In genomic region chr11:69333149-69333710, GRCh38 we compare ENCODE assay signal across 20 cellular contexts. TPM values are rescaled to one million over a fixed set of nuclear protein-coding genes. Genes with fewer than 3 reads are reported as not detected.
A peak's percentile ranks its signal among the peaks of the same experiment; 100 is the strongest.
DNase-seq lines count a peak whose midpoint lies in the region; ATAC-seq and TF ChIP-seq lines count a peak whose summit lies in the region.
"Had no signal": no experiment of that assay in that cellular context is flagged by ENCODE, and none has a peak within 500 bp of the region (broad histone marks: within the 10 kb centered on the region; RNA-seq: fewer than 3 reads in every experiment).

No MANE protein-coding gene starts in this region.

- no peaks in the 10 kb centered on the region for H3K27me3 ChIP-seq in colonic mucosa
- no peaks in the 10 kb centered on the region for H3K27me3 ChIP-seq in vagina
- H3K27me3 ChIP-seq: BE2C had no signal

- H3K9me3 ChIP-seq in colonic mucosa: no peaks in the 10 kb centered on the region
- no peaks in the 10 kb centered on the region for H3K9me3 ChIP-seq in vagina
- H3K9me3 ChIP-seq: BE2C had no signal

- no peak overlapping the region for H3K27ac Mint-ChIP-seq in activated CD8-positive, alpha-beta memory T cell treated with anti-CD3 and anti-CD28 coated beads, Interleukin-2, amount 10 ng/mL, durations not matched to agents 7 days and 5 days
- H3K27ac Mint-ChIP-seq: CD4-positive, alpha-beta T cell had no signal

- H3K4me1 ChIP-seq in colonic mucosa (peaks cover 6% of the 10 kb centered on the region), vagina (no peaks in the 10 kb centered on the region)
- H3K4me1 ChIP-seq: BE2C had no signal

- TF ChIP-seq CTCF in colonic mucosa (IDR thresholded peaks at IDR 0.05) (no peak), vagina (IDR thresholded peaks at IDR 0.05) (no peak)

- no peak overlapping the region for H3K4me3 Mint-ChIP-seq in activated CD8-positive, alpha-beta memory T cell treated with anti-CD3 and anti-CD28 coated beads, Interleukin-2, amount 10 ng/mL, durations not matched to agents 7 days and 5 days
- H3K4me3 Mint-ChIP-seq: CD4-positive, alpha-beta T cell had no signal

- H3K4me1 Mint-ChIP-seq in activated CD8-positive, alpha-beta memory T cell treated with anti-CD3 and anti-CD28 coated beads, Interleukin-2, amount 10 ng/mL, durations not matched to agents 7 days and 5 days: peaks cover 24% of the 10 kb centered on the region

- intact Hi-C loops in colonic mucosa (cut with DNase I) (no loop called here), sciatic nerve (cut with DNase I) (no loop called here), vagina (cut with DNase I) (no loop called here)

- H3K27ac ChIP-seq in colonic mucosa (no peak overlapping the region), vagina (no peak overlapping the region)
- H3K27ac ChIP-seq: 22Rv1, SK-N-MC had no signal

- H3K4me3 ChIP-seq in colonic mucosa (no peak overlapping the region), vagina (no peak overlapping the region)
- H3K4me3 ChIP-seq: SK-N-MC had no signal

- no peaks in the 10 kb centered on the region for H3K36me3 Mint-ChIP-seq in activated CD8-positive, alpha-beta memory T cell treated with anti-CD3 and anti-CD28 coated beads, Interleukin-2, amount 10 ng/mL, durations not matched to agents 7 days and 5 days

- no peak overlapping the region for H3K9ac ChIP-seq in colonic mucosa (ENCODE audit: low read depth in 2 of 2, low read length in 2 of 2)

- no peak for ATAC-seq in activated CD8-positive, alpha-beta memory T cell treated with anti-CD3 and anti-CD28 coated beads, Interleukin-2, amount 10 ng/mL, durations not matched to agents 7 days and 5 days
- no peak for ATAC-seq in sciatic nerve
- no peak for ATAC-seq in GM19035 (IDR thresholded peaks at IDR 0.05; ENCODE audit: unreplicated experiment)
- no peak for ATAC-seq in HG02798 (IDR thresholded peaks at IDR 0.05; ENCODE audit: poor library complexity, unreplicated experiment)
- ATAC-seq: PC-3 had no signal

- H3K27me3 Mint-ChIP-seq in activated CD8-positive, alpha-beta memory T cell treated with anti-CD3 and anti-CD28 coated beads, Interleukin-2, amount 10 ng/mL, durations not matched to agents 7 days and 5 days: peaks cover 23% of the 10 kb centered on the region
- H3K27me3 Mint-ChIP-seq: CD4-positive, alpha-beta T cell had no signal

- no peak for TF ChIP-seq POLR2A in vagina (IDR thresholded peaks at IDR 0.05)

- CTCF ChIA-PET in activated CD8-positive, alpha-beta memory T cell treated with anti-CD3 and anti-CD28 coated beads, Interleukin-2, amount 10 ng/mL, durations not matched to agents 7 days and 5 days (lab: Charles Lee): no interaction called here

- peak; percentile 47 for DNase-seq in activated CD8-positive, alpha-beta memory T cell treated with anti-CD3 and anti-CD28 coated beads for 24 hours
- DNase-seq in activated CD8-positive, alpha-beta memory T cell treated with anti-CD3 and anti-CD28 coated beads, Interleukin-2, amount 10 ng/mL, durations not matched to agents 7 days and 5 days: no peak
- DNase-seq in colonic mucosa (peak; percentile 11), sciatic nerve (ENCODE audit: low spot score) (peak; percentile 5), vagina (ENCODE audit: extremely low spot score in 2 of 2) (peak; percentile 58 to 69), EL (no peak)
- DNase-seq: BE2C; Calu3; CD4-positive, alpha-beta T cell; HCEC 1CT; KG1; NCI-H1436; NCI-H2029; NCI-H2171 treated with DMSO at 0.1 percent for 48 hours; NCI-H748 treated with DMSO at 0.1 percent for 48 hours; PC-3 had no signal

- no peaks in the 10 kb centered on the region for H3K9me3 Mint-ChIP-seq in activated CD8-positive, alpha-beta memory T cell treated with anti-CD3 and anti-CD28 coated beads, Interleukin-2, amount 10 ng/mL, durations not matched to agents 7 days and 5 days (ENCODE audit: low read depth)
- H3K9me3 Mint-ChIP-seq: CD4-positive, alpha-beta T cell had no signal

- no peaks in the 10 kb centered on the region for H3K36me3 ChIP-seq in colonic mucosa
- no peaks in the 10 kb centered on the region for H3K36me3 ChIP-seq in vagina
- H3K36me3 ChIP-seq: BE2C had no signal

RNA-seq across cellular contexts. Expression of gene MYEOV, which starts 39.3 kb away (rescaled TPM):
- total RNA-seq in activated CD8-positive, alpha-beta memory T cell treated with anti-CD3 and anti-CD28 coated beads, Interleukin-2, amount 10 ng/mL, durations not matched to agents 7 days and 5 days: not detected
- total RNA-seq in colonic mucosa: 1 to 10 TPM; 4.5 to 8.2 TPM
- 1.2 TPM for total RNA-seq in sciatic nerve
- 13.3 TPM for total RNA-seq in vagina
- total RNA-seq: CD4-positive, alpha-beta T cell had no signal

Comparison
In these comparisons a context has a peak if more than half of its experiments do, and no peak if none do; other contexts are left out.
1. DNase-seq: peak in activated CD8-positive, alpha-beta memory T cell treated with anti-CD3 and anti-CD28 coated beads for 24 hours (single experiment), colonic mucosa (single experiment), sciatic nerve (single experiment) and vagina (2 of 2); none in activated CD8-positive, alpha-beta memory T cell treated with anti-CD3 and anti-CD28 coated beads, Interleukin-2, amount 10 ng/mL, durations not matched to agents 7 days and 5 days (single experiment) and EL (single experiment).